In genomic region chr1:25586181-25586588, GRCh38 we compare ENCODE assay signal across 1 cellular context.
TF ChIP-seq lines count a peak whose summit lies in the region.

No MANE protein-coding gene starts in this region.

TF ChIP-seq in K562, 482 proteins besides CTCF, POLR2A, EP300 and RAD21 (continued from another document):
- TF ChIP-seq C11orf30 (IDR thresholded peaks at IDR 0.05; ENCODE audit: low read depth) = no peak
- no peak for TF ChIP-seq ETV6 (IDR thresholded peaks at IDR 0.05; ENCODE audit: borderline replicate concordance in 1 of 2, low read depth in 2 of 2, low read length in 1 of 2)
- no peak for TF ChIP-seq ETV6 (CRISPR knock-in tag; IDR thresholded peaks at IDR 0.05; ENCODE audit: borderline replicate concordance)
- TF ChIP-seq, protein P1, sequence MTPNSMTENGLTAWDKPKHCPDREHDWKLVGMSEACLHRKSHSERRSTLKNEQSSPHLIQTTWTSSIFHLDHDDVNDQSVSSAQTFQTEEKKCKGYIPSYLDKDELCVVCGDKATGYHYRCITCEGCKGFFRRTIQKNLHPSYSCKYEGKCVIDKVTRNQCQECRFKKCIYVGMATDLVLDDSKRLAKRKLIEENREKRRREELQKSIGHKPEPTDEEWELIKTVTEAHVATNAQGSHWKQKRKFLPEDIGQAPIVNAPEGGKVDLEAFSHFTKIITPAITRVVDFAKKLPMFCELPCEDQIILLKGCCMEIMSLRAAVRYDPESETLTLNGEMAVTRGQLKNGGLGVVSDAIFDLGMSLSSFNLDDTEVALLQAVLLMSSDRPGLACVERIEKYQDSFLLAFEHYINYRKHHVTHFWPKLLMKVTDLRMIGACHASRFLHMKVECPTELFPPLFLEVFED (CRISPR knock-in tag; conservative IDR thresholded peaks at IDR 0.05) = no peak
- TF ChIP-seq ZNF639 (CRISPR knock-in tag; conservative IDR thresholded peaks at IDR 0.05 in 1 of 2, IDR thresholded peaks at IDR 0.05 in 1 of 2) = no peak
- TF ChIP-seq MYNN (IDR thresholded peaks at IDR 0.05) = no peak
- TF ChIP-seq MYNN (CRISPR knock-in tag; IDR thresholded peaks at IDR 0.05) = no peak
